Comparison of ENCODE assay signal across 11 cellular contexts in the genomic region with DNA sequence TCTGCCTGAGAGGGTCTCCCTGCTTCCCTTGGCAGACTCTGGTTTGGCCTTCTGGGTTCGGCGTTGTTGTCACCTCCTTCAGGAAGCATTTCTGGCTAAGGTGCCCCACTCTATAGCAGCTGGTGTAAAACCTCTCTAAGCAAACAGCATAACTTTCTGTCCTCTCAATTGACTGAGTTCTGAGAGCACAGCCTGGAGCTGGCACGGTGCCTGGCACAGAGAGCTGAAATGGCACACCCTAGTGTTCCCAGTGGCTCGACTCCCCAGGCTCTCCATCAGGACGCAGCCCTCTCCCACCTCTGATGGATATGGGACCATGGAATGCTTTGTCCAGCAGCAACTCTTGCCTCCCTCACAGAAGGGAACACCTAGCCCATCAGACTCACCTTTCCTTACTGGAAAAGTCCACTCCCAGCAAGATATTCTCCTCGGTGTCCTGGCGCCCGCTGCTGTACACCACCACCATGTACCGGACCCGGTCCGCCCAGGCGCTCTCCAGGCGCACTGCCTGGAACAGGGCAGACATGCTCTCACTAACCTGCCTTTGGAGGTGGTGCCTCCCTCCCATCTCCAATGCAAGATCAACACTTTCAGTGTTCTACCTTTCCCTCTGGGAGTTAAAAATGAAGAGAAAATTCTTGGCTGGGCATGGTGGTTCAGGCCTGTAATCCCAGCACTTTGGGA. TPM values are rescaled to one million over a fixed set of nuclear protein-coding genes. Genes with fewer than 3 reads are reported as not detected.
A peak's percentile ranks its signal among the peaks of the same experiment; 100 is the strongest.
DNase-seq lines count a peak whose midpoint lies in the region; ATAC-seq and TF ChIP-seq lines count a peak whose summit lies in the region.
"Had no signal": no experiment of that assay in that cellular context is flagged by ENCODE, and none has a peak within 500 bp of the region (broad histone marks: within the 10 kb centered on the region; RNA-seq: fewer than 3 reads in every experiment).

No MANE protein-coding gene starts in this region.

- ATAC-seq in Right ventricle myocardium inferior (peak; percentile 48), mucosa of descending colon (peak; percentile 88), HG03196 (IDR thresholded peaks at IDR 0.05; ENCODE audit: unreplicated experiment) (no peak)

- peak overlapping the region; percentile 97 for H3K27ac ChIP-seq in epithelial cell of prostate
- peak overlapping the region; percentile 45 for H3K27ac ChIP-seq in vagina
- H3K27ac ChIP-seq: BLaER1 had no signal

- no peaks in the 10 kb centered on the region for H3K9me3 ChIP-seq in mucosa of descending colon
- no peaks in the 10 kb centered on the region for H3K9me3 ChIP-seq in vagina
- H3K9me3 ChIP-seq: BLaER1 had no signal

- H3K27me3 ChIP-seq in vagina = no peaks in the 10 kb centered on the region
- H3K27me3 ChIP-seq: BLaER1 had no signal

- H3K4me3 ChIP-seq in mucosa of descending colon = no peak overlapping the region
- no peak overlapping the region for H3K4me3 ChIP-seq in vagina
- H3K4me3 ChIP-seq: BLaER1 had no signal

- no peaks in the 10 kb centered on the region for H3K36me3 ChIP-seq in mucosa of descending colon (ENCODE audit: low read depth)
- H3K36me3 ChIP-seq in vagina = peaks cover 0 to 44% of the 10 kb centered on the region in 2 donors

- intact Hi-C loops in Right ventricle myocardium inferior (cut with DNase I) (loop anchor here (5.0 kb wide), 1 partner anchor 36 kb away; no protein-coding TSS in a partner anchor), cardiac septum (cut with DNase I) (no loop called here), mucosa of descending colon (cut with DNase I, micrococcal nuclease) (no loop called here), vagina (cut with DNase I) (no loop called here)

- no peak for DNase-seq in Right ventricle myocardium inferior (ENCODE audit: missing footprints)
- DNase-seq in cardiac septum (ENCODE audit: low spot score) = no peak
- DNase-seq in epithelial cell of prostate (ENCODE audit: low read depth, low spot score) = no peak
- DNase-seq in mucosa of descending colon = peak; percentile 71 to 78 (median 75)
- DNase-seq in vagina (ENCODE audit: extremely low spot score in 2 of 2) = no peak
- no peak for DNase-seq in NCI-H2081 (lab: John Stamatoyannopoulos, UW)
- no peak for DNase-seq in SIG-M5 (lab: John Stamatoyannopoulos, UW)
- DNase-seq: naive B cell, RPMI8226 had no signal

- no peak for TF ChIP-seq CTCF in mucosa of descending colon (IDR thresholded peaks at IDR 0.05)
- TF ChIP-seq CTCF in vagina (IDR thresholded peaks at IDR 0.05) = no peak

- no peak for TF ChIP-seq POLR2A in vagina (IDR thresholded peaks at IDR 0.05)

- H3K4me1 ChIP-seq in mucosa of descending colon (ENCODE audit: low read depth) = peaks cover 4% of the 10 kb centered on the region
- peaks cover 33% of the 10 kb centered on the region for H3K4me1 ChIP-seq in vagina

RNA-seq across cellular contexts. Expression of gene SSH1, which starts 40.6 kb away (rescaled TPM):
- total RNA-seq in Right ventricle myocardium inferior (30.1 TPM), cardiac septum (50.6 TPM), mucosa of descending colon (10 to 100 TPM; 23.9 to 49.5 (median 25.6) TPM), vagina (38.1 TPM)

Comparison
In these comparisons a context has a peak if more than half of its experiments do, and no peak if none do; other contexts are left out.
1. DNase-seq: peak in mucosa of descending colon (3 of 3); none in Right ventricle myocardium inferior (single experiment), cardiac septum (single experiment), epithelial cell of prostate (single experiment), vagina (0 of 2), NCI-H2081 (0 of 2) and SIG-M5 (single experiment).